Comparison of ENCODE assay signal across 8 cellular contexts in the genomic region with DNA sequence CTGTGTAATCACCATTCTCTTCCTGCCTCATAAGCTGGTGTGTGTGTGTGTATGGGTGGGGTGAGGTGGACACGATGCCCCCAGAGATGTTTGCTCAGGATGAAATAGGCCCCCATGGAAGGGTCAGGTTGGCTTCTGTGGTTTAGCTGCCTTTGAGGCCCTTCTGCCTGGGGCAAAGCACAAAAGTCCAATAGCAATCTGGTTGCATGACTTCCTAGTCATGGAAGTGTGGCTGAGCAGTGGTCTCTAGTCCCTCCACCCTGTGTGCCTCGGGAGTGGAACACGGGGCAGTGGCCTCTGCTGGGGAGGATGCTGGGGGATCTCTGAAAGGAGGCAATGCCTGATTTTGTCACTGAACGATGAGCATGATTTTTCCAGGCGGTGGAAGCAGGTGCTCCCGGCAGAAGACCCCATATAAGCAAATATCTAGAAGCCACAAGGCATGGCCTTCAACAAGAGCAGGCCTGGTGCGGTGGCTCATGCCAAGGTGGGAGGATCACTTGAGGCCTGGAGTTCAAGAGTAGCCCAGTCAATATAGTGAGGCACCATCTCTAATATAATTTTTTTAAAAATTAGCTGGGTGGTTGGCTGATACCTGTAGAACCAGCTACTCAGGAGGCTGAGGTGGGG. TPM values are rescaled to one million over a fixed set of nuclear protein-coding genes. Genes with fewer than 3 reads are reported as not detected.
A peak's percentile ranks its signal among the peaks of the same experiment; 100 is the strongest.
DNase-seq lines count a peak whose midpoint lies in the region; ATAC-seq, FAIRE-seq and TF ChIP-seq lines count a peak whose summit lies in the region.
"Not testable (repeated sequence)": the region's sequence is repeated elsewhere in the genome, so short reads cannot be mapped to it uniquely, and the experiment has no call there.
"Had no signal": no experiment of that assay in that cellular context is flagged by ENCODE, and none has a peak within 500 bp of the region (broad histone marks: within the 10 kb centered on the region; RNA-seq: fewer than 3 reads in every experiment).

No MANE protein-coding gene starts in this region.

- not testable (repeated sequence) for H3K36me3 ChIP-seq in left ventricle myocardium inferior; naive thymus-derived CD4-positive, alpha-beta T cell (ENCODE audit: control insufficient read depth in 2 of 3, insufficient read depth in 3 of 3, low read length in 3 of 3)

- H3K27ac ChIP-seq in left ventricle myocardium inferior (replicated peaks) = peak overlapping the region; percentile 96
- H3K27ac ChIP-seq in naive thymus-derived CD4-positive, alpha-beta T cell (ENCODE audit: low read depth, low read length) = not testable (repeated sequence)

- not testable (repeated sequence) for H3K27me3 Mint-ChIP-seq in T-helper 1 cell treated with Interleukin-12 subunit alpha and Interleukin-12 subunit beta and Interleukin-4 antibody, amounts not matched to agents 30 μg/mL and 1 μg/mL, for 36 hours (ENCODE audit: low read depth); activated T-cell treated with anti-CD3 and anti-CD28 coated beads, Interleukin-2, amount 50 U/mL, for 4 hours (ENCODE audit: low read depth); MCF 10A (ENCODE audit: insufficient read depth, unreplicated experiment); naive thymus-derived CD4-positive, alpha-beta T cell; stimulated activated naive CD8-positive, alpha-beta T cell treated with anti-CD3 and anti-CD28 coated beads, Interleukin-15, amount 100 ng/mL, for 72 hours

- peaks cover 41% of the 10 kb centered on the region for H3K4me1 Mint-ChIP-seq in T-helper 1 cell treated with Interleukin-12 subunit alpha and Interleukin-12 subunit beta and Interleukin-4 antibody, amounts not matched to agents 30 μg/mL and 1 μg/mL, for 36 hours (ENCODE audit: low read depth)
- peaks cover 53% of the 10 kb centered on the region for H3K4me1 Mint-ChIP-seq in activated T-cell treated with anti-CD3 and anti-CD28 coated beads, Interleukin-2, amount 50 U/mL, for 4 hours (ENCODE audit: low read depth)
- H3K4me1 Mint-ChIP-seq in MCF 10A (ENCODE audit: insufficient read depth, unreplicated experiment) = not testable (repeated sequence)
- peaks cover 29 to 52% (median 41%) of the 10 kb centered on the region in 7 donors for H3K4me1 Mint-ChIP-seq in naive thymus-derived CD4-positive, alpha-beta T cell
- H3K4me1 Mint-ChIP-seq in stimulated activated naive CD8-positive, alpha-beta T cell treated with anti-CD3 and anti-CD28 coated beads, Interleukin-15, amount 100 ng/mL, for 72 hours = peaks cover 55% of the 10 kb centered on the region

- peak overlapping the region; percentile 67 for H3K4me3 ChIP-seq in left ventricle myocardium inferior
- not testable (repeated sequence) for H3K4me3 ChIP-seq in naive thymus-derived CD4-positive, alpha-beta T cell (ENCODE audit: low read length)

- FAIRE-seq in GM12892 (lab: Jason Lieb, UNC) = peak; percentile 48

- BruUV-seq in MCF 10A (replicated peaks; lab: Mats Ljungman, UMichigan) = not testable (repeated sequence)

- TF ChIP-seq CTCF in MCF 10A (IDR thresholded peaks at IDR 0.05; ENCODE audit: unreplicated experiment); left ventricle myocardium inferior (IDR thresholded peaks at IDR 0.05; ENCODE audit: borderline replicate concordance): not testable (repeated sequence)

- not testable (repeated sequence) for H3K27ac Mint-ChIP-seq in T-helper 1 cell treated with Interleukin-12 subunit alpha and Interleukin-12 subunit beta and Interleukin-4 antibody, amounts not matched to agents 30 μg/mL and 1 μg/mL, for 36 hours
- peak overlapping the region; percentile 39 for H3K27ac Mint-ChIP-seq in MCF 10A (ENCODE audit: low read depth, unreplicated experiment)
- peak overlapping the region; percentile 8 to 98 (median 93) for H3K27ac Mint-ChIP-seq in naive thymus-derived CD4-positive, alpha-beta T cell
- H3K27ac Mint-ChIP-seq in stimulated activated naive CD8-positive, alpha-beta T cell treated with anti-CD3 and anti-CD28 coated beads, Interleukin-15, amount 100 ng/mL, for 72 hours = peak overlapping the region in 1 of 2 donors; percentile 30

- H3K4me3 Mint-ChIP-seq in T-helper 1 cell treated with Interleukin-12 subunit alpha and Interleukin-12 subunit beta and Interleukin-4 antibody, amounts not matched to agents 30 μg/mL and 1 μg/mL, for 36 hours = peak overlapping the region; percentile 94
- peak overlapping the region; percentile 87 for H3K4me3 Mint-ChIP-seq in activated T-cell treated with anti-CD3 and anti-CD28 coated beads, Interleukin-2, amount 50 U/mL, for 4 hours
- H3K4me3 Mint-ChIP-seq in MCF 10A (ENCODE audit: unreplicated experiment) = not testable (repeated sequence)
- peak overlapping the region; percentile 85 to 99 (median 96) for H3K4me3 Mint-ChIP-seq in naive thymus-derived CD4-positive, alpha-beta T cell
- H3K4me3 Mint-ChIP-seq in stimulated activated naive CD8-positive, alpha-beta T cell treated with anti-CD3 and anti-CD28 coated beads, Interleukin-15, amount 100 ng/mL, for 72 hours = peak overlapping the region; percentile 89 to 96

- H3K27me3 ChIP-seq in left ventricle myocardium inferior (ENCODE audit: low read depth); naive thymus-derived CD4-positive, alpha-beta T cell (ENCODE audit: control insufficient read depth in 2 of 2, insufficient read depth in 2 of 2, low read length in 2 of 2): not testable (repeated sequence)

- intact Hi-C loops in MCF 10A (cut with micrococcal nuclease); left ventricle myocardium inferior (cut with micrococcal nuclease); naive thymus-derived CD4-positive, alpha-beta T cell (cut with micrococcal nuclease): not testable (repeated sequence)

- peaks cover 21% of the 10 kb centered on the region for H3K36me3 Mint-ChIP-seq in T-helper 1 cell treated with Interleukin-12 subunit alpha and Interleukin-12 subunit beta and Interleukin-4 antibody, amounts not matched to agents 30 μg/mL and 1 μg/mL, for 36 hours (ENCODE audit: low read depth)
- peaks cover 15% of the 10 kb centered on the region for H3K36me3 Mint-ChIP-seq in activated T-cell treated with anti-CD3 and anti-CD28 coated beads, Interleukin-2, amount 50 U/mL, for 4 hours (ENCODE audit: insufficient read depth)
- H3K36me3 Mint-ChIP-seq in MCF 10A (ENCODE audit: insufficient read depth, unreplicated experiment) = not testable (repeated sequence)
- peaks cover 9 to 18% (median 14%) of the 10 kb centered on the region in 5 donors for H3K36me3 Mint-ChIP-seq in naive thymus-derived CD4-positive, alpha-beta T cell

- not testable (repeated sequence) for TF ChIP-seq POLR2A in GM12892 (IDR thresholded peaks at IDR 0.05; ENCODE audit: low read depth, low read length)

- not testable (repeated sequence) for H3K9me3 Mint-ChIP-seq in T-helper 1 cell treated with Interleukin-12 subunit alpha and Interleukin-12 subunit beta and Interleukin-4 antibody, amounts not matched to agents 30 μg/mL and 1 μg/mL, for 36 hours; activated T-cell treated with anti-CD3 and anti-CD28 coated beads, Interleukin-2, amount 50 U/mL, for 4 hours; MCF 10A (ENCODE audit: unreplicated experiment)
- H3K9me3 Mint-ChIP-seq in naive thymus-derived CD4-positive, alpha-beta T cell = peaks cover 0 to 12% (median 3%) of the 10 kb centered on the region in 11 donors
- peaks cover 9 to 12% of the 10 kb centered on the region in 2 donors for H3K9me3 Mint-ChIP-seq in stimulated activated naive CD8-positive, alpha-beta T cell treated with anti-CD3 and anti-CD28 coated beads, Interleukin-15, amount 100 ng/mL, for 72 hours

- H3K9me3 ChIP-seq in left ventricle myocardium inferior (replicated peaks); naive thymus-derived CD4-positive, alpha-beta T cell (ENCODE audit: control insufficient read depth in 2 of 3, low read length in 3 of 3): not testable (repeated sequence)

- CTCF ChIA-PET in MCF 10A (lab: Yijun Ruan, JAX) = interaction anchor here (1.1 to 2.7 kb wide), 2 partner anchors 8 to 12 kb away, joined by 3 to 10 read pairs; a partner anchor contains a TSS
- CTCF ChIA-PET in naive thymus-derived CD4-positive, alpha-beta T cell (lab: Charles Lee) = interaction anchor here (1.3 to 1.9 kb wide), 2 partner anchors 13 to 26 kb away, joined by 4 to 11 read pairs; a partner anchor contains a TSS

- ATAC-seq in activated T-cell treated with anti-CD3 and anti-CD28 coated beads, Interleukin-2, amount 50 U/mL, for 4 hours; naive thymus-derived CD4-positive, alpha-beta T cell; stimulated activated naive CD8-positive, alpha-beta T cell treated with anti-CD3 and anti-CD28 coated beads, Interleukin-15, amount 100 ng/mL, for 72 hours: not testable (repeated sequence)

- not testable (repeated sequence) for DNase-seq in GM12892 (ENCODE audit: insufficient read length); activated T-cell treated with anti-CD3 and anti-CD28 coated beads, Interleukin-2, amount 50 U/mL, for 4 hours; MCF 10A (ENCODE audit: unreplicated experiment); left ventricle myocardium inferior; naive thymus-derived CD4-positive, alpha-beta T cell; stimulated activated naive CD8-positive, alpha-beta T cell treated with anti-CD3 and anti-CD28 coated beads, Interleukin-15, amount 100 ng/mL, for 72 hours

- H3K4me1 ChIP-seq in left ventricle myocardium inferior = peaks cover 41% of the 10 kb centered on the region
- H3K4me1 ChIP-seq in naive thymus-derived CD4-positive, alpha-beta T cell (ENCODE audit: control insufficient read depth in 2 of 2, insufficient read depth in 2 of 2, low read length in 2 of 2) = peaks cover 11 to 24% of the 10 kb centered on the region in 2 donors

- POLR2A ChIA-PET in MCF 10A (lab: Yijun Ruan, JAX) = not testable (repeated sequence)
- POLR2A ChIA-PET in naive thymus-derived CD4-positive, alpha-beta T cell (lab: Charles Lee) = interaction anchor here (0.6 to 3.5 kb wide), 4 partner anchors 12 to 235 kb away, joined by 3 to 24 read pairs (median 3); a partner anchor contains a TSS

RNA-seq across cellular contexts. Expression of a gene that starts 0.8 kb away (rescaled TPM):
- 69.3 TPM for polyA plus RNA-seq in GM12892 (2012; ENCODE audit: missing spikeins)
- 10 to 100 TPM; 39.8 to 53.1 (median 42.0) TPM for total RNA-seq in activated T-cell treated with anti-CD3 and anti-CD28 coated beads, Interleukin-2, amount 50 U/mL, for 4 hours
- 0.14 and 0.69 TPM in 2 replicates for total RNA-seq in MCF 10A (2022)
- total RNA-seq in left ventricle myocardium inferior = 15.2 TPM
- total RNA-seq in naive thymus-derived CD4-positive, alpha-beta T cell = 10 to 100 TPM in 4 of 5 experiments, 1 to 10 TPM in 1; 8.6 to 91.1 (median 18.4) TPM
- polyA plus RNA-seq in naive thymus-derived CD4-positive, alpha-beta T cell = 10 to 100 TPM in 1 of 2 donors, 1 to 10 TPM in 1; 6.2 to 14.9 TPM

RNA-seq across cellular contexts. Expression of a gene that starts 12.8 kb away (rescaled TPM):
- 61.7 TPM for polyA plus RNA-seq in GM12892 (2012; ENCODE audit: missing spikeins)
- total RNA-seq in activated T-cell treated with anti-CD3 and anti-CD28 coated beads, Interleukin-2, amount 50 U/mL, for 4 hours = 100 to 1,000 TPM in 2 of 3 donors, 10 to 100 TPM in 1; 99.6 to 117 (median 106) TPM
- total RNA-seq in MCF 10A (2022) (16.0 and 38.7 TPM in 2 replicates), left ventricle myocardium inferior (69.6 TPM)
- 100 to 1,000 TPM in 1 of 5 experiments, 10 to 100 TPM in 4; 30.1 to 133 (median 66.9) TPM for total RNA-seq in naive thymus-derived CD4-positive, alpha-beta T cell
- 10 to 100 TPM; 13.4 to 14.9 TPM for polyA plus RNA-seq in naive thymus-derived CD4-positive, alpha-beta T cell

RNA-seq across cellular contexts. Expression of a gene that starts 50.5 kb away (rescaled TPM):
- 1.5 TPM for polyA plus RNA-seq in GM12892 (2012; ENCODE audit: missing spikeins)
- total RNA-seq in activated T-cell treated with anti-CD3 and anti-CD28 coated beads, Interleukin-2, amount 50 U/mL, for 4 hours = under 1 TPM in 1 of 3 donors, not detected in 2; 0.27 TPM
- total RNA-seq in MCF 10A (2022) (not detected in 2 replicates), left ventricle myocardium inferior (4.7 TPM)
- total RNA-seq in naive thymus-derived CD4-positive, alpha-beta T cell = 1 to 10 TPM in 1 of 5 experiments, not detected in 4; 1.2 TPM
- polyA plus RNA-seq in naive thymus-derived CD4-positive, alpha-beta T cell = not detected
- total RNA-seq: GM23248 had no signal
- polyA plus RNA-seq: GM23248 had no signal
